In genomic region chr11:66971483-66971882, GRCh38 we compare ENCODE assay signal across 1 cellular context.
TF ChIP-seq lines count a peak whose summit lies in the region.

No MANE protein-coding gene starts in this region.

TF ChIP-seq in liver, 16 proteins besides CTCF, POLR2A, EP300 and RAD21 (continued from another document):
- TF ChIP-seq ZBTB33 (IDR thresholded peaks at IDR 0.05) (no peak), REST (IDR thresholded peaks at IDR 0.05) (no peak), JUND (IDR thresholded peaks at IDR 0.05) (no peak)
